In genomic region chr3:120708408-120708807, GRCh38 we compare ENCODE assay signal across 16 cellular contexts.
DNase-seq lines count a peak whose midpoint lies in the region; ATAC-seq and TF ChIP-seq lines count a peak whose summit lies in the region.
"Had no signal": no experiment of that assay in that cellular context is flagged by ENCODE, and none has a peak within 500 bp of the region (broad histone marks: within the 10 kb centered on the region; RNA-seq: fewer than 3 reads in every experiment).

No MANE protein-coding gene starts in this region.

- peaks cover 9% of the 10 kb centered on the region for H3K4me1 ChIP-seq in HAP-1
- H3K4me1 ChIP-seq: BLaER1 treated with 17β-estradiol and CSF1 and Interleukin-3, amounts not matched to agents 10 nM and 100 nM; upper lobe of right lung had no signal

- DNase-seq in germinal center (ENCODE audit: low spot score) (peak; percentile 2), HAP-1 (ENCODE audit: low spot score in 2 of 2) (no peak), coronary artery (ENCODE audit: low spot score) (no peak), hypothalamus (lab: John Stamatoyannopoulos, UW) (no peak)
- DNase-seq: effector memory CD8-positive, alpha-beta T cell; NCI-H1417 treated with DMSO at 0.1 percent for 48 hours; stimulated activated naive CD4-positive, alpha-beta T cell treated with Interleukin-2 at 50 U/mL for 16 hours; upper lobe of right lung had no signal

- H3K36me3 ChIP-seq in HAP-1 (replicated peaks), result no peaks in the 10 kb centered on the region

- H3K27ac ChIP-seq in coronary artery, result no peak overlapping the region
- H3K27ac ChIP-seq: BLaER1 treated with 17β-estradiol and CSF1 and Interleukin-3, amounts not matched to agents 10 nM and 100 nM; upper lobe of right lung had no signal

- H3K9me3 ChIP-seq in HAP-1, result no peaks in the 10 kb centered on the region

- in situ Hi-C loops in HAP-1 (cut with MboI; ENCODE audit: low sequenced_read_pairs), result no loop called here

- no peak for TF ChIP-seq CTCF in coronary artery (IDR thresholded peaks at IDR 0.05)

- H3K4me3 ChIP-seq in HAP-1 (no peak overlapping the region), coronary artery (no peak overlapping the region)
- H3K4me3 ChIP-seq: BLaER1 treated with 17β-estradiol and CSF1 and Interleukin-3, amounts not matched to agents 10 nM and 100 nM; K562; upper lobe of right lung had no signal

- peak; percentile 81 for ATAC-seq in GM18517 (IDR thresholded peaks at IDR 0.05; ENCODE audit: unreplicated experiment)
- peak; percentile 83 for ATAC-seq in GM21526 (IDR thresholded peaks at IDR 0.05; ENCODE audit: low FRiP score, unreplicated experiment)
- peak; percentile 62 for ATAC-seq in HG03060 (IDR thresholded peaks at IDR 0.05; ENCODE audit: low read depth, unreplicated experiment)
- ATAC-seq: activated CD4-positive, CD25-positive, alpha-beta regulatory T cell treated with anti-CD3 and anti-CD28 coated beads, Interleukin-2, amount 50 U/mL, for 24 hours; effector memory CD8-positive, alpha-beta T cell; K562; Panc1; sciatic nerve; upper lobe of right lung had no signal

- H3K27me3 ChIP-seq in HAP-1 (ENCODE audit: low read depth), result no peaks in the 10 kb centered on the region
- H3K27me3 ChIP-seq: BLaER1 treated with 17β-estradiol and CSF1 and Interleukin-3, amounts not matched to agents 10 nM and 100 nM; upper lobe of right lung had no signal
